Comparison of ENCODE assay signal across 9 cellular contexts in the genomic region with DNA sequence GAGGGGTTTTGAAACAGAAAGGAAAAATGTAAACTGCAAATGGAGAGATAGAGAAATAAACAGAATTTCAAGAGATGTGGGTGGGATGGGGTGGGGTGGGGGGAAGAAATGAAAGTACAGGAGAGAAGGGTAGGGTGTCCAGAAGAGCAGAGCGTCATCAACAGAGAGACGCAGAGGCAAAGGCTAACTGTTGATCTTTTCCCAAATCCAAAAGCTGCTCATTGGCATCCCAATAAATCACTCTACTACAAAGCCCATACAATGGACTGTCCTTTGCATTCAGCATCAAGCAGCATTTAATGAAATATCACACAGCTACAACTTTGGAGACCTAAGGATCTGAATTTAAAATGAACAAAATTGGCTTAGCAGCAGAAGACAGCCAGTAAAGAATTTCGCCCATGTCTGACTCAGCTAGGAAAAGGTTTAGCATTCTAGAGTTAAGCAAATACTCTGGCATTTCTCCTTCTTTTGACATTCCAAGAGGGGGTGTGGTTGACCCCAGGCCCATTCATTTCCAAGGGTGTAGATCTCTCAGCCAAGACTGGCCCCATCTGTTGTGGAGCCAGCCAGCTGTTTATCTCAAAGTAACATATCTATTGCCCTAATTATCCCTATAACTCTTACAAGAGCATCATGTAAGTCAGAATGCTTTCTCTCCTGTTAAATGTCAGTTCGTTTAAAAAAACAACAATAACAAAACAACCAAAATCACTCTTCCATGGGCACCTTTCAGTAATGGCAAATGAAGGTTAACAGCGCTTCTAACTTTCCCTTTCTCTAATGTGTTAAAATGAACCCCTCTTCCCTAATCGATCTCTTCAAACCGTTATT. TPM values are rescaled to one million over a fixed set of nuclear protein-coding genes. Genes with fewer than 3 reads are reported as not detected.
DNase-seq lines count a peak whose midpoint lies in the region; ATAC-seq, FAIRE-seq and TF ChIP-seq lines count a peak whose summit lies in the region.
"Had no signal": no experiment of that assay in that cellular context is flagged by ENCODE, and none has a peak within 500 bp of the region (broad histone marks: within the 10 kb centered on the region; RNA-seq: fewer than 3 reads in every experiment).

No MANE protein-coding gene starts in this region.

- peak; percentile 72 for DNase-seq in A172 (ENCODE audit: low spot score)
- DNase-seq in H7 = peak; percentile 27
- DNase-seq in amniotic epithelial cell (ENCODE audit: low read depth) = peak; percentile 75
- DNase-seq in iPS-NIHi7 (ENCODE audit: extremely low spot score) = peak; percentile 47
- peak; percentile 20 to 24 for DNase-seq in thyroid gland
- no peak for DNase-seq in D721Med (ENCODE audit: insufficient read length, low spot score)

- H3K4me1 ChIP-seq in thyroid gland = peaks cover 29 to 38% of the 10 kb centered on the region in 2 donors

- no peaks in the 10 kb centered on the region for H3K9me3 ChIP-seq in thyroid gland
- H3K9me3 ChIP-seq: neutrophil had no signal

- H3K27ac ChIP-seq in thyroid gland = peak overlapping the region; percentile 71 to 94 (median 93)
- H3K27ac ChIP-seq: neutrophil had no signal

- no peak for FAIRE-seq in D721Med (lab: Jason Lieb, UNC)

- no peak for TF ChIP-seq CTCF in thyroid gland (IDR thresholded peaks at IDR 0.05)
- TF ChIP-seq CTCF in D721Med (IDR thresholded peaks at IDR 0.05; ENCODE audit: insufficient read depth, missing control alignments) = no peak

- H3K4me3 ChIP-seq in H7 (ENCODE audit: insufficient read depth, low read depth, low read length) (peak overlapping the region; percentile 97), thyroid gland (replicated peaks in 1 of 3) (peak overlapping the region; percentile 22 to 51 (median 38))

- intact Hi-C loops in thyroid gland (cut with DNase I) = loop anchor here (10.0 kb wide), 2 partner anchors 85 to 165 kb away; a partner anchor contains a TSS

- no peak for TF ChIP-seq POLR2A in thyroid gland (IDR thresholded peaks at IDR 0.05)

- H3K36me3 ChIP-seq in H7 (replicated peaks; ENCODE audit: control insufficient read depth, insufficient read depth, low read length) (0 out of 2 replicates have a peak, but pooled peaks cover 2% of the 10 kb centered on the region), thyroid gland (no peaks in the 10 kb centered on the region)

- 31 to 33% methylated on average over 7 of the region's 7 CpGs for WGBS in thyroid gland, 2 donors

- ATAC-seq in HG03469 (IDR thresholded peaks at IDR 0.05; ENCODE audit: unreplicated experiment) = no peak
- ATAC-seq in activated CD4-positive, CD25-positive, alpha-beta regulatory T cell treated with anti-CD3 and anti-CD28 coated beads, Interleukin-2, amount 50 U/mL, for 24 hours = no peak

- H3K27me3 ChIP-seq in H7 (ENCODE audit: control insufficient read depth, insufficient read depth, low read length) = no peaks in the 10 kb centered on the region
- no peaks in the 10 kb centered on the region for H3K27me3 ChIP-seq in thyroid gland

RNA-seq across cellular contexts. Expression of a gene that starts 1.4 kb away (rescaled TPM):
- total RNA-seq in A172 (2014; rRNA removed; shearing (Covaris generic)) = 24.7 and 26.8 TPM in 2 replicates
- total RNA-seq in H7 (2014; rRNA removed; shearing (Covaris generic)) = 4.5 and 6.2 TPM in 2 replicates
- 10 to 100 TPM; 12.0 to 30.0 (median 22.8) TPM for total RNA-seq in thyroid gland
